19 cellular contexts compared by ENCODE assay signal in genomic region chrX:9132036-9132435, GRCh38.
DNase-seq lines count a peak whose midpoint lies in the region; ATAC-seq and TF ChIP-seq lines count a peak whose summit lies in the region.
"Had no signal": no experiment of that assay in that cellular context is flagged by ENCODE, and none has a peak within 500 bp of the region (broad histone marks: within the 10 kb centered on the region; RNA-seq: fewer than 3 reads in every experiment).

No MANE protein-coding gene starts in this region.

- no peaks in the 10 kb centered on the region for H3K9me3 Mint-ChIP-seq in activated naive CD4-positive, alpha-beta T cell treated with anti-CD3 and anti-CD28 coated beads, Interleukin-2, amount 50 U/mL, for 24 hours
- H3K9me3 Mint-ChIP-seq in activated naive CD4-positive, alpha-beta T cell treated with anti-CD3 and anti-CD28 coated beads for 36 hours: peaks cover 4% of the 10 kb centered on the region
- H3K9me3 Mint-ChIP-seq in nephron: peaks cover 17% of the 10 kb centered on the region
- H3K9me3 Mint-ChIP-seq: CD4-positive, alpha-beta T cell; HFFc6 had no signal

- no peak overlapping the region for H3K4me3 Mint-ChIP-seq in activated naive CD4-positive, alpha-beta T cell treated with anti-CD3 and anti-CD28 coated beads, Interleukin-2, amount 50 U/mL, for 24 hours
- H3K4me3 Mint-ChIP-seq in activated naive CD4-positive, alpha-beta T cell treated with anti-CD3 and anti-CD28 coated beads for 36 hours: no peak overlapping the region
- H3K4me3 Mint-ChIP-seq in nephron: no peak overlapping the region
- H3K4me3 Mint-ChIP-seq: CD14-positive monocyte; CD4-positive, alpha-beta T cell; CD8-positive, alpha-beta memory T cell; HFFc6 had no signal

- peaks cover 3% of the 10 kb centered on the region for H3K36me3 Mint-ChIP-seq in activated naive CD4-positive, alpha-beta T cell treated with anti-CD3 and anti-CD28 coated beads, Interleukin-2, amount 50 U/mL, for 24 hours
- H3K36me3 Mint-ChIP-seq in activated naive CD4-positive, alpha-beta T cell treated with anti-CD3 and anti-CD28 coated beads for 36 hours (ENCODE audit: low read depth): peaks cover 1% of the 10 kb centered on the region
- no peaks in the 10 kb centered on the region for H3K36me3 Mint-ChIP-seq in nephron (ENCODE audit: low read depth)
- H3K36me3 Mint-ChIP-seq: CD14-positive monocyte had no signal

- intact Hi-C loops in activated naive CD4-positive, alpha-beta T cell treated with anti-CD3 and anti-CD28 coated beads for 36 hours (cut with micrococcal nuclease): no loop called here

- no peak for ATAC-seq in HG02763 (IDR thresholded peaks at IDR 0.05; ENCODE audit: unreplicated experiment)

- CTCF ChIA-PET in activated naive CD4-positive, alpha-beta T cell treated with anti-CD3 and anti-CD28 coated beads for 36 hours (lab: Charles Lee): no interaction called here

- DNase-seq in activated naive CD4-positive, alpha-beta T cell treated with anti-CD3 and anti-CD28 coated beads for 36 hours: no peak
- peak; percentile 79 for DNase-seq in foreskin melanocyte
- no peak for DNase-seq in islet precursor cell
- no peak for DNase-seq in GM03348 (ENCODE audit: low spot score)
- no peak for DNase-seq in stimulated activated naive CD4-positive, alpha-beta T cell (lab: John Stamatoyannopoulos, UW)
- DNase-seq: AML-193; BE2C; CD4-positive, alpha-beta T cell; CD8-positive, alpha-beta memory T cell; DMS 273 treated with DMSO at 0.1 percent for 48 hours; DMS79; EL; GDM1; GOT3; HFFc6 had no signal

- peaks cover 12% of the 10 kb centered on the region for H3K4me1 Mint-ChIP-seq in activated naive CD4-positive, alpha-beta T cell treated with anti-CD3 and anti-CD28 coated beads, Interleukin-2, amount 50 U/mL, for 24 hours
- peaks cover 9% of the 10 kb centered on the region for H3K4me1 Mint-ChIP-seq in activated naive CD4-positive, alpha-beta T cell treated with anti-CD3 and anti-CD28 coated beads for 36 hours (ENCODE audit: low read depth)
- peaks cover 30% of the 10 kb centered on the region for H3K4me1 Mint-ChIP-seq in nephron
- H3K4me1 Mint-ChIP-seq: CD8-positive, alpha-beta memory T cell had no signal

- peak overlapping the region; percentile 6 for H3K27ac Mint-ChIP-seq in activated naive CD4-positive, alpha-beta T cell treated with anti-CD3 and anti-CD28 coated beads, Interleukin-2, amount 50 U/mL, for 24 hours
- H3K27ac Mint-ChIP-seq in activated naive CD4-positive, alpha-beta T cell treated with anti-CD3 and anti-CD28 coated beads for 36 hours: no peak overlapping the region
- peak overlapping the region in 2 of 3 experiments; percentile 14 to 88 for H3K27ac Mint-ChIP-seq in nephron
- H3K27ac Mint-ChIP-seq: CD14-positive monocyte; CD4-positive, alpha-beta T cell; CD8-positive, alpha-beta memory T cell; HFFc6 had no signal

- no peak for TF ChIP-seq CTCF in nephron (IDR thresholded peaks at IDR 0.05; ENCODE audit: unreplicated experiment in 3 of 3)

- no peaks in the 10 kb centered on the region for H3K27me3 Mint-ChIP-seq in activated naive CD4-positive, alpha-beta T cell treated with anti-CD3 and anti-CD28 coated beads, Interleukin-2, amount 50 U/mL, for 24 hours
- no peaks in the 10 kb centered on the region for H3K27me3 Mint-ChIP-seq in activated naive CD4-positive, alpha-beta T cell treated with anti-CD3 and anti-CD28 coated beads for 36 hours (ENCODE audit: low read depth)
- no peaks in the 10 kb centered on the region for H3K27me3 Mint-ChIP-seq in nephron (ENCODE audit: low read depth)
- H3K27me3 Mint-ChIP-seq: CD4-positive, alpha-beta T cell had no signal
